ENCODE assay signal across 37 cellular contexts in genomic region chr1:90356101-90356500, GRCh38.
"Had no signal": no experiment of that assay in that cellular context is flagged by ENCODE, and none has a peak within 500 bp of the region (broad histone marks: within the 10 kb centered on the region; RNA-seq: fewer than 3 reads in every experiment).

No MANE protein-coding gene starts in this region.

- H3K36me3 ChIP-seq: adrenal gland, ascending aorta, brain microvascular endothelial cell, breast epithelium, cardiac muscle cell had no signal

- H3K9me3 Mint-ChIP-seq: activated naive CD4-positive, alpha-beta T cell treated with anti-CD3 and anti-CD28 coated beads for 36 hours; activated naive CD4-positive, alpha-beta T cell treated with anti-CD3 and anti-CD28 coated beads, Interleukin-2, amount 50 U/mL, for 24 hours; activated naive CD4-positive, alpha-beta T cell treated with anti-CD3 and anti-CD28 coated beads, Interleukin-2, amount 50 U/mL, for 72 hours; activated naive CD8-positive, alpha-beta T cell treated with anti-CD3 and anti-CD28 coated beads for 36 hours; activated naive CD8-positive, alpha-beta T cell treated with anti-CD3 and anti-CD28 coated beads, Interleukin-2, amount 10 ng/mL, durations not matched to agents 7 days and 5 days; activated naive CD8-positive, alpha-beta T cell treated with anti-CD3 and anti-CD28 coated beads, Interleukin-2, amount 50 U/mL, for 24 hours; activated T-cell treated with anti-CD3 and anti-CD28 coated beads, Interleukin-2, amount 50 U/mL, for 24 hours; activated T-cell treated with anti-CD3 and anti-CD28 coated beads, Interleukin-2, amount 50 U/mL, for 4 hours; activated T-cell treated with anti-CD3 and anti-CD28 coated beads, Interleukin-2, amount 50 U/mL, for 72 hours; activated T-helper 1 cell treated with anti-CD3 and anti-CD28 coated beads, Interleukin-12 subunit alpha, Interleukin-12 subunit beta, Interleukin-2, Interleukin-4 antibody, amounts not matched to agents 30 ng/mL and 10 ng/mL and 1 ng/mL, durations not matched to agents 14 hours and 24 hours and 36 hours; activated T-helper 17 cell treated with anti-CD3 and anti-CD28 coated beads, Interleukin-2, amount 50 U/mL, for 72 hours; activated T-helper 2 cell treated with anti-CD3 and anti-CD28 coated beads, Interferon-gamma antibody, Interleukin-2, Interleukin-4, amounts not matched to agents 10 μg/mL and 5 μg/mL and 100 μg/mL, durations not matched to agents 14 hours and 24 hours and 36 hours; central memory CD8-positive, alpha-beta T cell had no signal

- H3K4me1 ChIP-seq: adrenal gland, ascending aorta, body of pancreas, breast epithelium had no signal

- H3K27ac ChIP-seq: adrenal gland, ascending aorta, body of pancreas, brain microvascular endothelial cell, breast epithelium, cardiac muscle cell had no signal

- H3K4me3 Mint-ChIP-seq: activated naive CD4-positive, alpha-beta T cell treated with anti-CD3 and anti-CD28 coated beads for 36 hours; activated naive CD4-positive, alpha-beta T cell treated with anti-CD3 and anti-CD28 coated beads, Interleukin-2, amount 50 U/mL, for 24 hours; activated naive CD8-positive, alpha-beta T cell; activated naive CD8-positive, alpha-beta T cell treated with anti-CD3 and anti-CD28 coated beads for 36 hours; activated naive CD8-positive, alpha-beta T cell treated with anti-CD3 and anti-CD28 coated beads, Interleukin-2, amount 10 ng/mL, durations not matched to agents 7 days and 5 days; activated naive CD8-positive, alpha-beta T cell treated with anti-CD3 and anti-CD28 coated beads, Interleukin-2, amount 50 U/mL, for 24 hours; activated T-cell treated with anti-CD3 and anti-CD28 coated beads, Interleukin-2, amount 50 U/mL, for 24 hours; activated T-cell treated with anti-CD3 and anti-CD28 coated beads, Interleukin-2, amount 50 U/mL, for 4 hours; activated T-cell treated with anti-CD3 and anti-CD28 coated beads, Interleukin-2, amount 50 U/mL, for 72 hours; activated T-helper 1 cell treated with anti-CD3 and anti-CD28 coated beads, Interleukin-12 subunit alpha, Interleukin-12 subunit beta, Interleukin-2, Interleukin-4 antibody, amounts not matched to agents 30 ng/mL and 10 ng/mL and 1 ng/mL, durations not matched to agents 14 hours and 24 hours and 36 hours; activated T-helper 17 cell treated with anti-CD3 and anti-CD28 coated beads, Interleukin-2, amount 50 U/mL, for 72 hours; brain; central memory CD8-positive, alpha-beta T cell had no signal

- H3K36me3 Mint-ChIP-seq: activated naive CD4-positive, alpha-beta T cell treated with anti-CD3 and anti-CD28 coated beads, Interleukin-2, amount 50 U/mL, for 24 hours; activated naive CD4-positive, alpha-beta T cell treated with anti-CD3 and anti-CD28 coated beads, Interleukin-2, amount 50 U/mL, for 72 hours; activated naive CD8-positive, alpha-beta T cell; activated naive CD8-positive, alpha-beta T cell treated with anti-CD3 and anti-CD28 coated beads for 36 hours; activated naive CD8-positive, alpha-beta T cell treated with anti-CD3 and anti-CD28 coated beads, Interleukin-2, amount 10 ng/mL, durations not matched to agents 7 days and 5 days; brain had no signal

- H3K27me3 ChIP-seq: ascending aorta, body of pancreas, brain microvascular endothelial cell, breast epithelium, cardiac muscle cell had no signal

- H3K4me1 Mint-ChIP-seq: activated naive CD4-positive, alpha-beta T cell treated with anti-CD3 and anti-CD28 coated beads, Interleukin-2, amount 50 U/mL, for 24 hours; activated naive CD8-positive, alpha-beta T cell treated with anti-CD3 and anti-CD28 coated beads for 36 hours; activated naive CD8-positive, alpha-beta T cell treated with anti-CD3 and anti-CD28 coated beads, Interleukin-2, amount 10 ng/mL, durations not matched to agents 7 days and 5 days; activated naive CD8-positive, alpha-beta T cell treated with anti-CD3 and anti-CD28 coated beads, Interleukin-2, amount 50 U/mL, for 24 hours; activated T-helper 17 cell treated with anti-CD3 and anti-CD28 coated beads, Interleukin-2, amount 50 U/mL, for 72 hours; central memory CD8-positive, alpha-beta T cell had no signal

- H3K9me3 ChIP-seq: adrenal gland, ascending aorta, body of pancreas, breast epithelium had no signal

- H3K4me3 ChIP-seq: adrenal gland, ascending aorta, body of pancreas, breast epithelium, cardiac muscle cell had no signal

- DNase-seq: activated effector memory CD4-positive, alpha-beta T cell treated with anti-CD3 and anti-CD28 coated beads, Interleukin-2, amount 50 U/mL, for 16 hours; activated effector memory CD4-positive, alpha-beta T cell treated with Interleukin-2 at 50 U/mL for 16 hours; activated gamma-delta T cell; activated gamma-delta T cell treated with Interleukin-2 at 50 U/mL for 16 hours; activated naive CD4-positive, alpha-beta T cell; activated naive CD4-positive, alpha-beta T cell treated with anti-CD3 and anti-CD28 coated beads for 36 hours; activated naive CD4-positive, alpha-beta T cell treated with anti-CD3 and anti-CD28 coated beads, Interleukin-2, amount 50 U/mL, for 16 hours; activated naive CD4-positive, alpha-beta T cell treated with Interleukin-2 at 50 U/mL for 16 hours; activated naive CD8-positive, alpha-beta T cell treated with anti-CD3 and anti-CD28 coated beads for 36 hours; activated naive CD8-positive, alpha-beta T cell treated with anti-CD3 and anti-CD28 coated beads, Interleukin-2, amount 10 ng/mL, durations not matched to agents 7 days and 5 days; activated naive CD8-positive, alpha-beta T cell treated with anti-CD3 and anti-CD28 coated beads, Interleukin-2, amount 50 U/mL, for 24 hours; activated T-cell treated with anti-CD3 and anti-CD28 coated beads, Interleukin-2, amount 50 U/mL, for 1 hour; activated T-cell treated with anti-CD3 and anti-CD28 coated beads, Interleukin-2, amount 50 U/mL, for 24 hours; activated T-cell treated with anti-CD3 and anti-CD28 coated beads, Interleukin-2, amount 50 U/mL, for 4 hours; activated T-cell treated with anti-CD3 and anti-CD28 coated beads, Interleukin-2, amount 50 U/mL, for 48 hours; activated T-cell treated with anti-CD3 and anti-CD28 coated beads, Interleukin-2, amount 50 U/mL, for 72 hours; adrenal gland; amniotic stem cell; amygdala; anterior cingulate cortex; aorta; body of pancreas; brain microvascular endothelial cell; caudate nucleus; central memory CD4-positive, alpha-beta T cell; cerebellar nuclear complex had no signal

- H3K27me3 Mint-ChIP-seq: activated naive CD8-positive, alpha-beta T cell treated with anti-CD3 and anti-CD28 coated beads for 36 hours; activated naive CD8-positive, alpha-beta T cell treated with anti-CD3 and anti-CD28 coated beads, Interleukin-2, amount 50 U/mL, for 24 hours had no signal

- H3K27ac Mint-ChIP-seq: activated naive CD4-positive, alpha-beta T cell treated with anti-CD3 and anti-CD28 coated beads for 36 hours; activated naive CD4-positive, alpha-beta T cell treated with anti-CD3 and anti-CD28 coated beads, Interleukin-2, amount 50 U/mL, for 24 hours; activated naive CD4-positive, alpha-beta T cell treated with anti-CD3 and anti-CD28 coated beads, Interleukin-2, amount 50 U/mL, for 72 hours; activated naive CD8-positive, alpha-beta T cell; activated naive CD8-positive, alpha-beta T cell treated with anti-CD3 and anti-CD28 coated beads for 36 hours; activated naive CD8-positive, alpha-beta T cell treated with anti-CD3 and anti-CD28 coated beads, Interleukin-2, amount 10 ng/mL, durations not matched to agents 7 days and 5 days; activated naive CD8-positive, alpha-beta T cell treated with anti-CD3 and anti-CD28 coated beads, Interleukin-2, amount 50 U/mL, for 24 hours; activated T-cell treated with anti-CD3 and anti-CD28 coated beads, Interleukin-2, amount 50 U/mL, for 24 hours; activated T-cell treated with anti-CD3 and anti-CD28 coated beads, Interleukin-2, amount 50 U/mL, for 72 hours; activated T-helper 1 cell treated with anti-CD3 and anti-CD28 coated beads, Interleukin-12 subunit alpha, Interleukin-12 subunit beta, Interleukin-2, Interleukin-4 antibody, amounts not matched to agents 30 ng/mL and 10 ng/mL and 1 ng/mL, durations not matched to agents 14 hours and 24 hours and 36 hours; activated T-helper 17 cell treated with anti-CD3 and anti-CD28 coated beads, Interleukin-2, amount 50 U/mL, for 72 hours; activated T-helper 2 cell treated with anti-CD3 and anti-CD28 coated beads, Interferon-gamma antibody, Interleukin-2, Interleukin-4, amounts not matched to agents 10 μg/mL and 5 μg/mL and 100 μg/mL, durations not matched to agents 14 hours and 24 hours and 36 hours; brain had no signal
